In genomic region chr4:147029296-147029695, GRCh38 we compare ENCODE assay signal across 27 cellular contexts.
"Had no signal": no experiment of that assay in that cellular context is flagged by ENCODE, and none has a peak within 500 bp of the region (broad histone marks: within the 10 kb centered on the region; RNA-seq: fewer than 3 reads in every experiment).

No MANE protein-coding gene starts in this region.

- H3K9me3 ChIP-seq: heart left ventricle, psoas muscle, sigmoid colon, uterus had no signal

- H3K27ac ChIP-seq: heart left ventricle, neural progenitor cell, parathyroid adenoma, psoas muscle, sigmoid colon, uterus had no signal

- H3K79me2 ChIP-seq: parathyroid adenoma had no signal

- H3K4me3 ChIP-seq: heart left ventricle, neural progenitor cell, psoas muscle, sigmoid colon, smooth muscle cell, uterus had no signal

- H3K36me3 ChIP-seq: heart left ventricle, neural progenitor cell, sigmoid colon, uterus had no signal

- H2AFZ ChIP-seq: neural progenitor cell, parathyroid adenoma had no signal

- H3K4me2 ChIP-seq: neural progenitor cell, smooth muscle cell had no signal

- ATAC-seq: activated T-cell treated with anti-CD3 and anti-CD28 coated beads, Interleukin-2, amount 50 U/mL, for 72 hours; esophagus mucosa; heart left ventricle; naive thymus-derived CD4-positive, alpha-beta T cell; psoas muscle; stimulated activated memory B cell treated with anti-CD40 and anti-IgM and Interleukin-4, amounts not matched to agents 10 μg/mL and 1 μg/mL and 100 μg/mL, for 72 hours; stimulated activated naive CD8-positive, alpha-beta T cell treated with anti-CD3 and anti-CD28 coated beads, Interleukin-15, amount 100 ng/mL, for 72 hours had no signal

- H3K27me3 ChIP-seq: heart left ventricle, neural progenitor cell, sigmoid colon, uterus had no signal

- DNase-seq: activated CD4-positive, alpha-beta T cell treated with anti-CD3 and anti-CD28 coated beads for 4 hours; activated CD4-positive, alpha-beta T cell treated with anti-CD3 and anti-CD28 coated beads, Interleukin-2, amount 50 U/mL, for 4 hours; activated naive CD4-positive, alpha-beta T cell treated with Interleukin-2 at 50 U/mL for 16 hours; activated T-cell treated with anti-CD3 and anti-CD28 coated beads for 4 hours; activated T-cell treated with anti-CD3 and anti-CD28 coated beads, Interleukin-2, amount 50 U/mL, for 72 hours; anterior cingulate cortex; endodermal cell; foreskin fibroblast; heart left ventricle; hypothalamus; immature natural killer cell; midbrain; naive thymus-derived CD4-positive, alpha-beta T cell; occipital lobe; psoas muscle; sigmoid colon; stimulated activated CD4-positive, alpha-beta T cell treated with anti-CD3 and anti-CD28 coated beads, Interleukin-1b, Interleukin-23, amount 100 ng/mL, for 48 hours; stimulated activated CD4-positive, alpha-beta T cell treated with anti-CD3 and anti-CD28 coated beads, Interleukin-4, amount 100 ng/mL, for 4 hours; stimulated activated CD8-positive, alpha-beta memory T cell treated with anti-CD3 and anti-CD28 coated beads, Interleukin-4, amount 100 ng/mL, for 48 hours; stimulated activated naive CD8-positive, alpha-beta T cell treated with anti-CD3 and anti-CD28 coated beads, Interleukin-15, amount 100 ng/mL, for 72 hours; substantia nigra; uterus had no signal

- H3K9ac ChIP-seq: neural progenitor cell, parathyroid adenoma had no signal
